8 cellular contexts compared by ENCODE assay signal in the genomic region with DNA sequence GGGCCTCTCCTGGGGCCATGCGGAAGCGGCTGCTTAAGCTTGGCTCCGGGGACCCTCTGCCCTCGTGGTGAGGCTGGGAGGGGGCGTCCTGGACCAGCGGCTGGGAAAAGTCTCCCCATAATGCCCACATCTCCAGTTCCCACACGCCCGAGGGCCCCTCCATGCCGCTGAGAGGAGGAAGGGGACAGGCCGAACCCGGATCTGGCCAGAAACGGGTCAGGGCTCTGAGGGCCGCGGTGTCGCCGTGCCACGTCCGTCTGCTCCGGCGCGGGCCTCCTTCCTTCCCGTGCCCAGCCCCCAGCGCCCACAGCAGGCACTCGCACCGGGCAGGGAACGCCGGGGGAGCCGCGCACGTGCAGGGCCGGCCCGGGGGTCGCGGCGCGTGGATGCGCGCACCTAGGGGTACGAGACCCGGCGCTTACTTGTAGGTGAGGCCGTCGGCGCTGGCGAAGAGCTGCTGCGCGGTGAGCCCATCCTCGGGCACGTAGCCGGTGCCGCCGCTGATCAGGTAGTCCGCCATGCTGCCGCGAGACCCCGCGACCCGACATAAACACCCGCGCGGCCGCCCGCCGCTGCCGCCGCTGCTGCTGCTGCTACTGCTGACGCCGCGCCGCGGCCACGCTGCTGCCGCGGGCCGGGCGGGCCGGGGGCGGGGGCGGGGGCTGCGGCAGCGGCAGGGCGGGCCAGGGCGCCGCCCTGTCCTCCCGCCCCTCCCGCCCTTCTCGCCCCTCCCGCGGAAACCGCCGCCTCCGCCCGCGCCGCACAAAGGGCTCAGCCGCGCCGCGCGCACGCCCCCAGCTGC. TPM values are rescaled to one million over a fixed set of nuclear protein-coding genes. Genes with fewer than 3 reads are reported as not detected.
DNase-seq lines count a peak whose midpoint lies in the region; ATAC-seq, FAIRE-seq and TF ChIP-seq lines count a peak whose summit lies in the region.

No MANE protein-coding gene starts in this region.

- no TSS peak for BruUV-seq in K562 (replicated peaks; lab: Mats Ljungman, UMichigan)

- DNase-seq in CD4-positive, CD25-positive, alpha-beta regulatory T cell, result peak; percentile 60 to 71 (median 68)
- DNase-seq in K562 (ENCODE audit: extremely low read depth in 1 of 4, low spot score in 3 of 4), result peak; percentile 91 to 98 (median 98)
- DNase-seq in iris pigment epithelial cell (ENCODE audit: low read depth), result peak; percentile 35
- DNase-seq in stimulated activated CD4-positive, alpha-beta T cell treated with anti-CD3 and anti-CD28 coated beads, Interleukin-4, amount 100 ng/mL, for 24 hours, result peak; percentile 47
- no peak for DNase-seq in left lobe of liver (ENCODE audit: low spot score)
- DNase-seq in DMS153 (lab: John Stamatoyannopoulos, UW), result no peak

- H3K36me3 ChIP-seq in CD4-positive, CD25-positive, alpha-beta regulatory T cell (ENCODE audit: control insufficient read depth, insufficient read depth, low read length), result peaks cover 9% of the 10 kb centered on the region
- peaks cover 35% of the 10 kb centered on the region; the same call in 2 of the 3 replicates for H3K36me3 ChIP-seq in K562 (ENCODE audit: control insufficient read depth, insufficient read depth, low read length)

- peak overlapping the region in 1 of 3 donors; percentile 87 for H3K27ac Mint-ChIP-seq in CD4-positive, CD25-positive, alpha-beta regulatory T cell
- H3K27ac Mint-ChIP-seq in T-helper 1 cell treated with Interleukin-12 subunit alpha and Interleukin-12 subunit beta and Interleukin-4 antibody, amounts not matched to agents 30 μg/mL and 1 μg/mL, for 36 hours, result no peak overlapping the region

- peak; percentile 19 to 25 for ATAC-seq in CD4-positive, CD25-positive, alpha-beta regulatory T cell (ENCODE audit: low read depth in 2 of 2)
- ATAC-seq in HG03175 (IDR thresholded peaks at IDR 0.05; ENCODE audit: unreplicated experiment) (peak; percentile 23), K562 (peak; percentile 31), left lobe of liver (no peak)

- no peak for FAIRE-seq in K562 (lab: Jason Lieb, UNC)

- peaks cover 0 to 1% (median 0%) of the 10 kb centered on the region in 7 donors for H3K9me3 Mint-ChIP-seq in CD4-positive, CD25-positive, alpha-beta regulatory T cell
- no peaks in the 10 kb centered on the region for H3K9me3 Mint-ChIP-seq in T-helper 1 cell treated with Interleukin-12 subunit alpha and Interleukin-12 subunit beta and Interleukin-4 antibody, amounts not matched to agents 30 μg/mL and 1 μg/mL, for 36 hours

- no peaks in the 10 kb centered on the region for H3K27me3 ChIP-seq in CD4-positive, CD25-positive, alpha-beta regulatory T cell (ENCODE audit: control insufficient read depth, insufficient read depth, low read length)
- H3K27me3 ChIP-seq in K562 (ENCODE audit: control insufficient read depth in 2 of 2, insufficient read depth in 2 of 2, low read length in 2 of 2), result no peaks in the 10 kb centered on the region

- peaks cover 52% of the 10 kb centered on the region for H3K4me1 ChIP-seq in CD4-positive, CD25-positive, alpha-beta regulatory T cell (ENCODE audit: control insufficient read depth, insufficient read depth, low read length, poor library complexity, severe bottlenecking)
- H3K4me1 ChIP-seq in K562 (replicated peaks in 1 of 2; ENCODE audit: control insufficient read depth in 2 of 2, insufficient read depth in 2 of 2, low read length in 2 of 2), result peaks cover 53 to 63% of the 10 kb centered on the region in 2 experiments

- whole genome bisulfite sequencing in K562 (ENCODE audit: insufficient coverage, low coverage, missing lambda C conversion rate), result under 1% methylated on average over 67 of the region's 101 CpGs

- POLR2A ChIA-PET in K562 (lab: Yijun Ruan, JAX), result interaction anchor here (0.6 to 1.4 kb wide), 7 partner anchors 8 to 23 kb away, joined by 3 to 6 read pairs (median 4); no protein-coding TSS in a partner anchor

- in situ Hi-C loops in K562 (cut with MboI), result no loop called here

- H3K27me3 Mint-ChIP-seq in CD4-positive, CD25-positive, alpha-beta regulatory T cell, result peaks cover 5% of the 10 kb centered on the region
- H3K27me3 Mint-ChIP-seq in T-helper 1 cell treated with Interleukin-12 subunit alpha and Interleukin-12 subunit beta and Interleukin-4 antibody, amounts not matched to agents 30 μg/mL and 1 μg/mL, for 36 hours (ENCODE audit: low read depth), result peaks cover 3% of the 10 kb centered on the region

- peaks cover 7% of the 10 kb centered on the region for H3K36me3 Mint-ChIP-seq in CD4-positive, CD25-positive, alpha-beta regulatory T cell
- H3K36me3 Mint-ChIP-seq in T-helper 1 cell treated with Interleukin-12 subunit alpha and Interleukin-12 subunit beta and Interleukin-4 antibody, amounts not matched to agents 30 μg/mL and 1 μg/mL, for 36 hours (ENCODE audit: low read depth), result peaks cover 8% of the 10 kb centered on the region

- H3K4me2 ChIP-seq in K562 (ENCODE audit: insufficient read depth, low read length), result peak overlapping the region; percentile 92

- CTCF ChIA-PET in K562 (lab: Yijun Ruan, JAX; ENCODE audit: low intra/inter-chr PET ratio), result no interaction called here

- TF ChIP-seq EP300 in K562 (IDR thresholded peaks at IDR 0.05; ENCODE audit: low read length), result no peak

- peaks cover 3 to 63% (median 45%) of the 10 kb centered on the region in 4 donors for H3K4me1 Mint-ChIP-seq in CD4-positive, CD25-positive, alpha-beta regulatory T cell
- H3K4me1 Mint-ChIP-seq in T-helper 1 cell treated with Interleukin-12 subunit alpha and Interleukin-12 subunit beta and Interleukin-4 antibody, amounts not matched to agents 30 μg/mL and 1 μg/mL, for 36 hours (ENCODE audit: low read depth), result peaks cover 45% of the 10 kb centered on the region

- peaks cover 30% of the 10 kb centered on the region for H3K79me2 ChIP-seq in K562 (ENCODE audit: control insufficient read depth, insufficient read depth, low read length)

- intact Hi-C loops in K562 (cut with micrococcal nuclease), result no loop called here

- TF ChIP-seq CTCF in K562 (IDR thresholded peaks at IDR 0.05 in 2 of 3, conservative IDR thresholded peaks at IDR 0.05 in 1 of 3; ENCODE audit: insufficient read depth in 2 of 3, low read depth in 1 of 3, low read length in 3 of 3), result peak in 2 of 3 experiments; percentile 36 to 68; a peak in 4 of 6 replicates

- H3K4me3 Mint-ChIP-seq in CD4-positive, CD25-positive, alpha-beta regulatory T cell, result peak overlapping the region; percentile 84 to 92 (median 86)
- peak overlapping the region; percentile 85 for H3K4me3 Mint-ChIP-seq in T-helper 1 cell treated with Interleukin-12 subunit alpha and Interleukin-12 subunit beta and Interleukin-4 antibody, amounts not matched to agents 30 μg/mL and 1 μg/mL, for 36 hours

- no peaks in the 10 kb centered on the region; the same call in 1 of the 2 replicates for H4K20me1 ChIP-seq in K562 (replicated peaks; ENCODE audit: control insufficient read depth, insufficient read depth, low read length)

- H3K9me1 ChIP-seq in K562 (ENCODE audit: control insufficient read depth, insufficient read depth, low read length), result no peaks in the 10 kb centered on the region

- H3K4me3 ChIP-seq in CD4-positive, CD25-positive, alpha-beta regulatory T cell (ENCODE audit: low read depth, low read length), result peak overlapping the region; percentile 59
- H3K4me3 ChIP-seq in K562, result peak overlapping the region; percentile 68

- H3K27ac ChIP-seq in CD4-positive, CD25-positive, alpha-beta regulatory T cell (ENCODE audit: insufficient read depth, low read length, poor library complexity, severe bottlenecking), result peak overlapping the region; percentile 47
- H3K27ac ChIP-seq in K562 (ENCODE audit: extremely low read depth, low read depth, low read length), result peak overlapping the region; percentile 78

- no peaks in the 10 kb centered on the region for H3K9me3 ChIP-seq in CD4-positive, CD25-positive, alpha-beta regulatory T cell (ENCODE audit: control insufficient read depth in 2 of 2, low read length in 2 of 2)
- no peaks in the 10 kb centered on the region for H3K9me3 ChIP-seq in K562 (replicated peaks; ENCODE audit: control insufficient read depth, insufficient read depth, low read depth, low read length)

- H3K9ac ChIP-seq in K562 (ENCODE audit: insufficient read depth in 1 of 2, low read depth in 2 of 2, low read length in 2 of 2), result peak overlapping the region; percentile 89 to 99

- 0 out of 4 replicates have a peak, but pooled peaks of 1 of the 2 experiments have one; percentile 11 for TF ChIP-seq RAD21 in K562 (CRISPR knock-in tag; conservative IDR thresholded peaks at IDR 0.05 in 1 of 2, IDR thresholded peaks at IDR 0.05 in 1 of 2)

- H2AFZ ChIP-seq in K562 (ENCODE audit: low read depth, low read length), result peak overlapping the region; percentile 87

- TF ChIP-seq POLR2A in K562 (conservative IDR thresholded peaks at IDR 0.05), result no peak; the same call in 1 of the 2 replicates

RNA-seq across cellular contexts. Expression of gene IMPDH1, which starts 4.2 kb away (rescaled TPM):
- total RNA-seq in CD4-positive, CD25-positive, alpha-beta regulatory T cell, result 48.2 TPM
- 10 to 100 TPM; 27.2 to 43.5 (median 32.4) TPM for polyA plus RNA-seq in CD4-positive, CD25-positive, alpha-beta regulatory T cell
- 140 and 407 TPM in 2 replicates for total RNA-seq in K562 (2011; cell fraction: chromatin; rRNA removed; ENCODE audit: low replicate concordance)
- total RNA-seq in K562 (2011; cell fraction: nucleolus; rRNA removed), result 199 and 212 TPM in 2 replicates
- 141 and 147 TPM in 2 replicates for total RNA-seq in K562 (2011; cell fraction: nucleoplasm; rRNA removed)
- total RNA-seq in K562 (2014; rRNA removed) (86.8 and 118 TPM in 2 replicates), K562 (2014; rRNA removed; fragmentation: Illumina TruSeq; extraction: Trizol) (29.0 and 42.9 TPM in 2 replicates), K562 (2015; rRNA removed; fragmentation: Illumina TruSeq; extraction: Trizol) (60.6 and 64.3 TPM in 2 replicates), K562 (2021) (118 TPM in 2 replicates), left lobe of liver (3.5 TPM)
- polyA plus RNA-seq in K562 (2011; rRNA removed) (54.9 and 72.4 TPM in 2 replicates), K562 (2014; fragmentation: Illumina TruSeq; extraction: Trizol) (59.8 and 76.3 TPM in 2 replicates), K562 (2014; fragmentation: Nextera tagmentation; extraction: Ambion mirVana) (1 to 10 TPM in 1 of 2 experiments, under 1 TPM in 1; 0.80 to 2.1 TPM), K562 (2014; rRNA removed) (84.7 and 89.0 TPM in 2 replicates)
- polyA plus RNA-seq in K562 (2011; cell fraction: cytosol; rRNA removed), result 54.0 and 156 TPM in 2 replicates
- 208 and 316 TPM in 2 replicates for polyA plus RNA-seq in K562 (2011; cell fraction: nucleus; rRNA removed)
- polyA plus RNA-seq in K562 (2012), result 79.3 and 81.1 TPM in 2 replicates
- polyA minus RNA-seq in K562 (2011; rRNA and poly(A)+ RNA removed), result 24.1 and 78.3 TPM in 2 replicates
- polyA minus RNA-seq in K562 (2011; cell fraction: cytosol; rRNA and poly(A)+ RNA removed), result 48.6 and 69.1 TPM in 2 replicates
- 81.0 and 88.0 TPM in 2 replicates for polyA minus RNA-seq in K562 (2011; cell fraction: nucleus; rRNA and poly(A)+ RNA removed)

RNA-seq across cellular contexts. Expression of gene PRRT4, which starts 44.1 kb away (rescaled TPM):
- total RNA-seq in CD4-positive, CD25-positive, alpha-beta regulatory T cell, result 0.42 TPM
- polyA plus RNA-seq in CD4-positive, CD25-positive, alpha-beta regulatory T cell, result under 1 TPM in 1 of 4 donors, not detected in 3; 0.06 TPM
- 0.16 TPM in 1 of 2 replicates, not detected in the other for total RNA-seq in K562 (2011; cell fraction: chromatin; rRNA removed; ENCODE audit: low replicate concordance)
- total RNA-seq in K562 (2011; cell fraction: nucleolus; rRNA removed), result not detected in 2 replicates
- total RNA-seq in K562 (2011; cell fraction: nucleoplasm; rRNA removed), result not detected in 2 replicates
- total RNA-seq in K562 (2014; rRNA removed), result 0.04 TPM in 1 of 2 replicates, not detected in the other
- total RNA-seq in K562 (2014; rRNA removed; fragmentation: Illumina TruSeq; extraction: Trizol), result not detected in 2 replicates
- not detected in 2 replicates for total RNA-seq in K562 (2015; rRNA removed; fragmentation: Illumina TruSeq; extraction: Trizol)
- not detected in 2 replicates for total RNA-seq in K562 (2021)
- 0.09 TPM in 1 of 2 replicates, not detected in the other for polyA plus RNA-seq in K562 (2011; rRNA removed)
- polyA plus RNA-seq in K562 (2011; cell fraction: cytosol; rRNA removed), result 0.09 and 0.19 TPM in 2 replicates
- 0.24 and 0.48 TPM in 2 replicates for polyA plus RNA-seq in K562 (2011; cell fraction: nucleus; rRNA removed)
- not detected in 2 replicates for polyA plus RNA-seq in K562 (2012)
- not detected in 2 replicates for polyA plus RNA-seq in K562 (2014; fragmentation: Illumina TruSeq; extraction: Trizol)
- not detected for polyA plus RNA-seq in K562 (2014; fragmentation: Nextera tagmentation; extraction: Ambion mirVana)
- not detected in 2 replicates for polyA plus RNA-seq in K562 (2014; rRNA removed)
- not detected in 2 replicates for polyA minus RNA-seq in K562 (2011; rRNA and poly(A)+ RNA removed)
- not detected in 2 replicates for polyA minus RNA-seq in K562 (2011; cell fraction: cytosol; rRNA and poly(A)+ RNA removed)
- not detected in 2 replicates for polyA minus RNA-seq in K562 (2011; cell fraction: nucleus; rRNA and poly(A)+ RNA removed)
- not detected for total RNA-seq in left lobe of liver

RNA-seq across cellular contexts. Expression of gene HILPDA, which starts 50.1 kb away (rescaled TPM):
- 4.1 TPM for total RNA-seq in CD4-positive, CD25-positive, alpha-beta regulatory T cell
- 1 to 10 TPM; 1.6 to 8.8 (median 5.5) TPM for polyA plus RNA-seq in CD4-positive, CD25-positive, alpha-beta regulatory T cell
- total RNA-seq in K562 (2011; cell fraction: chromatin; rRNA removed; ENCODE audit: low replicate concordance), result 42.5 and 74.9 TPM in 2 replicates
- 69.3 and 79.4 TPM in 2 replicates for total RNA-seq in K562 (2011; cell fraction: nucleolus; rRNA removed)
- 70.7 and 78.6 TPM in 2 replicates for total RNA-seq in K562 (2011; cell fraction: nucleoplasm; rRNA removed)
- total RNA-seq in K562 (2014; rRNA removed) (8.3 and 14.2 TPM in 2 replicates), K562 (2014; rRNA removed; fragmentation: Illumina TruSeq; extraction: Trizol) (14.5 and 16.7 TPM in 2 replicates), K562 (2015; rRNA removed; fragmentation: Illumina TruSeq; extraction: Trizol) (23.0 and 23.5 TPM in 2 replicates), K562 (2021) (10.5 and 10.7 TPM in 2 replicates), left lobe of liver (3.8 TPM)
- polyA plus RNA-seq in K562 (2011; rRNA removed) (71.8 and 102 TPM in 2 replicates), K562 (2014; fragmentation: Illumina TruSeq; extraction: Trizol) (18.9 and 26.0 TPM in 2 replicates), K562 (2014; fragmentation: Nextera tagmentation; extraction: Ambion mirVana) (10 to 100 TPM; 28.6 to 40.5 TPM), K562 (2014; rRNA removed) (16.4 and 25.5 TPM in 2 replicates)
- polyA plus RNA-seq in K562 (2011; cell fraction: cytosol; rRNA removed), result 68.1 and 117 TPM in 2 replicates
- polyA plus RNA-seq in K562 (2011; cell fraction: nucleus; rRNA removed), result 37.3 and 64.2 TPM in 2 replicates
- polyA plus RNA-seq in K562 (2012), result 13.2 and 14.2 TPM in 2 replicates
- polyA minus RNA-seq in K562 (2011; rRNA and poly(A)+ RNA removed), result 29.9 and 51.9 TPM in 2 replicates
- polyA minus RNA-seq in K562 (2011; cell fraction: cytosol; rRNA and poly(A)+ RNA removed), result 11.6 and 15.9 TPM in 2 replicates
- 19.5 and 63.9 TPM in 2 replicates for polyA minus RNA-seq in K562 (2011; cell fraction: nucleus; rRNA and poly(A)+ RNA removed)

Comparison
In these comparisons a context has a peak if more than half of its experiments do, and no peak if none do; other contexts are left out.
1. DNase-seq: peak in CD4-positive, CD25-positive, alpha-beta regulatory T cell (3 of 3), K562 (4 of 4), iris pigment epithelial cell (single experiment) and stimulated activated CD4-positive, alpha-beta T cell treated with anti-CD3 and anti-CD28 coated beads, Interleukin-4, amount 100 ng/mL, for 24 hours (single experiment); none in left lobe of liver (single experiment) and DMS153 (single experiment).